8 cellular contexts compared by ENCODE assay signal in genomic region chr1:67833595-67833926, GRCh38. TPM values are rescaled to one million over a fixed set of nuclear protein-coding genes. Genes with fewer than 3 reads are reported as not detected.
A peak's percentile ranks its signal among the peaks of the same experiment; 100 is the strongest.
DNase-seq lines count a peak whose midpoint lies in the region; ATAC-seq and TF ChIP-seq lines count a peak whose summit lies in the region.

No MANE protein-coding gene starts in this region.

- H3K4me3 ChIP-seq in heart right ventricle (peak overlapping the region; percentile 60 to 94 (median 80)), skeletal muscle cell (ENCODE audit: low read depth, low read length) (peak overlapping the region; percentile 85)

- 6 to 8% methylated on average over 20 of the region's 20 CpGs for WGBS in heart right ventricle, 2 donors

- H3K27me3 ChIP-seq in heart right ventricle = peaks cover 0 to 61% (median 0%) of the 10 kb centered on the region in 7 donors

- DNase-seq in DMS 273 (lab: John Stamatoyannopoulos, UW; ENCODE audit: unreplicated experiment) (peak; percentile 67), DMS 273 treated with DMSO at 0.1 percent for 48 hours (lab: John Stamatoyannopoulos, UW) (no peak), heart right ventricle (no peak), skeletal muscle cell (ENCODE audit: low read depth) (peak; percentile 63), NCI-H446 treated with DMSO at 0.1 percent for 48 hours (lab: John Stamatoyannopoulos, UW) (no peak), amniotic stem cell (lab: John Stamatoyannopoulos, UW) (no peak), NCI-H2029 (lab: John Stamatoyannopoulos, UW) (no peak)
- no peak for DNase-seq in activated T-helper 1 cell treated with anti-CD3 and anti-CD28 coated beads, Interleukin-12 subunit alpha, Interleukin-12 subunit beta, Interleukin-2, Interleukin-4 antibody, amounts not matched to agents 30 ng/mL and 10 ng/mL and 1 ng/mL, durations not matched to agents 14 hours and 24 hours and 36 hours (ENCODE audit: low spot score)

- H3K27me3 Mint-ChIP-seq in activated T-helper 1 cell treated with anti-CD3 and anti-CD28 coated beads, Interleukin-12 subunit alpha, Interleukin-12 subunit beta, Interleukin-2, Interleukin-4 antibody, amounts not matched to agents 30 ng/mL and 10 ng/mL and 1 ng/mL, durations not matched to agents 14 hours and 24 hours and 36 hours (ENCODE audit: insufficient read depth) = peaks cover 69% of the 10 kb centered on the region

- peak overlapping the region; percentile 65 for H3K4me3 Mint-ChIP-seq in activated T-helper 1 cell treated with anti-CD3 and anti-CD28 coated beads, Interleukin-12 subunit alpha, Interleukin-12 subunit beta, Interleukin-2, Interleukin-4 antibody, amounts not matched to agents 30 ng/mL and 10 ng/mL and 1 ng/mL, durations not matched to agents 14 hours and 24 hours and 36 hours

- no peak for TF ChIP-seq CTCF in heart right ventricle (IDR thresholded peaks at IDR 0.05)

- no peaks in the 10 kb centered on the region for H3K9me3 ChIP-seq in heart right ventricle

- H3K4me1 ChIP-seq in heart right ventricle = peaks cover 0 to 33% (median 18%) of the 10 kb centered on the region in 9 donors

- peaks cover 0 to 12% (median 0%) of the 10 kb centered on the region in 9 donors for H3K36me3 ChIP-seq in heart right ventricle

- no peaks in the 10 kb centered on the region for H3K36me3 Mint-ChIP-seq in activated T-helper 1 cell treated with anti-CD3 and anti-CD28 coated beads, Interleukin-12 subunit alpha, Interleukin-12 subunit beta, Interleukin-2, Interleukin-4 antibody, amounts not matched to agents 30 ng/mL and 10 ng/mL and 1 ng/mL, durations not matched to agents 14 hours and 24 hours and 36 hours (ENCODE audit: low read depth)

- H3K4me1 Mint-ChIP-seq in activated T-helper 1 cell treated with anti-CD3 and anti-CD28 coated beads, Interleukin-12 subunit alpha, Interleukin-12 subunit beta, Interleukin-2, Interleukin-4 antibody, amounts not matched to agents 30 ng/mL and 10 ng/mL and 1 ng/mL, durations not matched to agents 14 hours and 24 hours and 36 hours (ENCODE audit: low read depth) = peaks cover 10% of the 10 kb centered on the region

- H3K9me3 Mint-ChIP-seq in activated T-helper 1 cell treated with anti-CD3 and anti-CD28 coated beads, Interleukin-12 subunit alpha, Interleukin-12 subunit beta, Interleukin-2, Interleukin-4 antibody, amounts not matched to agents 30 ng/mL and 10 ng/mL and 1 ng/mL, durations not matched to agents 14 hours and 24 hours and 36 hours = no peaks in the 10 kb centered on the region

- peak overlapping the region in 9 of 10 donors; percentile 53 to 89 (median 86) for H3K27ac ChIP-seq in heart right ventricle

- peak in 7 of 8 donors; percentile 1 to 56 (median 13) for ATAC-seq in heart right ventricle

- H3K27ac Mint-ChIP-seq in activated T-helper 1 cell treated with anti-CD3 and anti-CD28 coated beads, Interleukin-12 subunit alpha, Interleukin-12 subunit beta, Interleukin-2, Interleukin-4 antibody, amounts not matched to agents 30 ng/mL and 10 ng/mL and 1 ng/mL, durations not matched to agents 14 hours and 24 hours and 36 hours = no peak overlapping the region

- intact Hi-C loops in activated T-helper 1 cell treated with anti-CD3 and anti-CD28 coated beads, Interleukin-12 subunit alpha, Interleukin-12 subunit beta, Interleukin-2, Interleukin-4 antibody, amounts not matched to agents 30 ng/mL and 10 ng/mL and 1 ng/mL, durations not matched to agents 14 hours and 24 hours and 36 hours (cut with micrococcal nuclease) = loop anchor here (5.0 kb wide), 1 partner anchor 66 kb away; no protein-coding TSS in a partner anchor
- intact Hi-C loops in heart right ventricle (cut with DNase I) = loop anchor here (5.0 to 10.0 kb wide), 7 partner anchors 56 to 299 kb away; partner anchors contain the start of gene GADD45A (in 1 of the 10)

RNA-seq across cellular contexts. Expression of gene GNG12, which starts 0.3 kb away (rescaled TPM):
- 0.08 and 0.12 TPM in 2 replicates for total RNA-seq in activated T-helper 1 cell treated with anti-CD3 and anti-CD28 coated beads, Interleukin-12 subunit alpha, Interleukin-12 subunit beta, Interleukin-2, Interleukin-4 antibody, amounts not matched to agents 30 ng/mL and 10 ng/mL and 1 ng/mL, durations not matched to agents 14 hours and 24 hours and 36 hours
- 10 to 100 TPM; 32.0 to 49.4 (median 35.8) TPM for total RNA-seq in heart right ventricle
- polyA plus RNA-seq in heart right ventricle = 10 to 100 TPM in 1 of 2 donors, 1 to 10 TPM in 1; 8.5 to 23.3 TPM

Comparison
In these comparisons a context has a peak if more than half of its experiments do, and no peak if none do; other contexts are left out.
1. DNase-seq: peak in DMS 273 (single experiment) and skeletal muscle cell (single experiment); none in DMS 273 treated with DMSO at 0.1 percent for 48 hours (single experiment), activated T-helper 1 cell treated with anti-CD3 and anti-CD28 coated beads, Interleukin-12 subunit alpha, Interleukin-12 subunit beta, Interleukin-2, Interleukin-4 antibody, amounts not matched to agents 30 ng/mL and 10 ng/mL and 1 ng/mL, durations not matched to agents 14 hours and 24 hours and 36 hours (single experiment), heart right ventricle (0 of 2), NCI-H446 treated with DMSO at 0.1 percent for 48 hours (single experiment), amniotic stem cell (single experiment) and NCI-H2029 (single experiment).
2. RNA of gene GNG12, which starts 0.3 kb away (total RNA-seq): 32.0 to 49.4 TPM in heart right ventricle; 0.08 to 0.12 TPM in activated T-helper 1 cell treated with anti-CD3 and anti-CD28 coated beads, Interleukin-12 subunit alpha, Interleukin-12 subunit beta, Interleukin-2, Interleukin-4 antibody, amounts not matched to agents 30 ng/mL and 10 ng/mL and 1 ng/mL, durations not matched to agents 14 hours and 24 hours and 36 hours; every median in the first group is over 10 times any median in the second.